Comparison of ENCODE assay signal across 12 cellular contexts in the genomic region with DNA sequence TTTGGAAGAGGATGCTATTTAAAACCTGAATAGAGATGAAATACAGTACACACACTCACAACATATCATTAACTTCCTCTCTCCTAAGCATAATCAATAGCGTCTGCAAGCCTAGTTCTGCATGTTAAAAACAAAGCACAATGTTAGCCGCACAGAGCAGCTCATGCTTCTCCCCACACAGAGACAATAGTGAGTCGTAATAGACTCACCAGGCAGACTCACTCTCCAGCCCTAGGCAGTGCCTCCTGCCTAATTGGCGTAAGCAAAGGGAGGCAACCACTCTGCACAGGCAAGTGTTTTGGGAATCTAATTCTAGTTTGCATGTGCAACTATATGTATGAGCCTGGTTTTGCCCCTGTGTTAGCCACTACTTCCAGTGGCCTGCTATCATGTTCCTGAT.
DNase-seq lines count a peak whose midpoint lies in the region; ATAC-seq, FAIRE-seq and TF ChIP-seq lines count a peak whose summit lies in the region.
"Had no signal": no experiment of that assay in that cellular context is flagged by ENCODE, and none has a peak within 500 bp of the region (broad histone marks: within the 10 kb centered on the region; RNA-seq: fewer than 3 reads in every experiment).

No MANE protein-coding gene starts in this region.

- FAIRE-seq in H54 (lab: Jason Lieb, UNC) = no peak
- FAIRE-seq: HTR-8/SVneo had no signal

- TF ChIP-seq POLR2A in H54 (IDR thresholded peaks at IDR 0.05; ENCODE audit: low read depth, low read length) = no peak

- DNase-seq in AG08395 (ENCODE audit: low spot score) (peak; percentile 43), H54 (ENCODE audit: insufficient read length, low spot score) (peak; percentile 4), NCI-H345 (lab: John Stamatoyannopoulos, UW) (peak; percentile 80), epithelial cell of esophagus (ENCODE audit: low read depth) (peak; percentile 70), NCI-H1048 (lab: John Stamatoyannopoulos, UW) (no peak), NK-92 (lab: John Stamatoyannopoulos, UW; ENCODE audit: unreplicated experiment) (no peak)
- DNase-seq: activated CD4-positive, alpha-beta T cell treated with anti-CD3 and anti-CD28 coated beads for 48 hours; CD4-positive, alpha-beta T cell; OCI-M1 had no signal

- no peak for ATAC-seq in GM21529 (IDR thresholded peaks at IDR 0.05; ENCODE audit: unreplicated experiment)
- ATAC-seq in GM18873 (IDR thresholded peaks at IDR 0.05; ENCODE audit: low FRiP score, unreplicated experiment) = no peak

- no peak for TF ChIP-seq CTCF in epithelial cell of esophagus (IDR thresholded peaks at IDR 0.05; ENCODE audit: insufficient read depth, low read depth, low read length, missing control alignments)

- no peak overlapping the region for H3K4me3 ChIP-seq in epithelial cell of esophagus (ENCODE audit: low read length)

Comparison
In these comparisons a context has a peak if more than half of its experiments do, and no peak if none do; other contexts are left out.
1. DNase-seq: peak in AG08395 (single experiment), H54 (single experiment), NCI-H345 (single experiment) and epithelial cell of esophagus (single experiment); none in NCI-H1048 (single experiment) and NK-92 (single experiment).